Comparison of ENCODE assay signal across 8 cellular contexts in genomic region chr3:126083138-126083445, GRCh38. TPM values are rescaled to one million over a fixed set of nuclear protein-coding genes. Genes with fewer than 3 reads are reported as not detected.
A peak's percentile ranks its signal among the peaks of the same experiment; 100 is the strongest.
DNase-seq lines count a peak whose midpoint lies in the region; ATAC-seq and TF ChIP-seq lines count a peak whose summit lies in the region.

No MANE protein-coding gene starts in this region.

- in situ Hi-C loops in GM13976 (cut with MboI; ENCODE audit: low sequenced_read_pairs, unreplicated experiment): no loop called here

- H3K9me2 ChIP-seq in SU-DHL-6 (replicated peaks; ENCODE audit: insufficient read depth, low read length): no peaks in the 10 kb centered on the region

- H3F3A ChIP-seq in SU-DHL-6 (ENCODE audit: insufficient read depth): peaks cover 5% of the 10 kb centered on the region; the same call in 1 of the 2 replicates

- peak overlapping the region; percentile 72 for H3K9ac ChIP-seq in SU-DHL-6 (ENCODE audit: low read length)

- H3K9me3 ChIP-seq in SU-DHL-6 (ENCODE audit: insufficient read depth, low read length): peaks cover 5% of the 10 kb centered on the region; the same call in 1 of the 2 replicates

- peak overlapping the region; percentile 84 for H2AFZ ChIP-seq in SU-DHL-6 (ENCODE audit: low read depth, low read length, severe bottlenecking)

- DNase-seq in GM13976 (ENCODE audit: low spot score): peak; percentile 46
- no peak for DNase-seq in foreskin keratinocyte
- no peak for DNase-seq in skeletal muscle cell (ENCODE audit: low read depth)
- DNase-seq in SK-N-DZ (ENCODE audit: low spot score): no peak
- no peak for DNase-seq in NCI-H1105 treated with DMSO at 0.1 percent for 48 hours (lab: John Stamatoyannopoulos, UW)

- H3K27me3 ChIP-seq in SU-DHL-6 (ENCODE audit: low read length): no peaks in the 10 kb centered on the region
- H3K27me3 ChIP-seq in foreskin keratinocyte: no peaks in the 10 kb centered on the region

- H4K20me1 ChIP-seq in SU-DHL-6 (ENCODE audit: low read depth, low read length): no peaks in the 10 kb centered on the region

- no peak for TF ChIP-seq CTCF in GM13976 (IDR thresholded peaks at IDR 0.05; ENCODE audit: borderline replicate concordance, control extremely low read depth, extremely low read depth, insufficient read depth, missing control alignments)
- no peak for TF ChIP-seq CTCF in SU-DHL-6 (IDR thresholded peaks at IDR 0.05; ENCODE audit: insufficient read depth, low read length, poor library complexity, severe bottlenecking)
- TF ChIP-seq CTCF in foreskin keratinocyte (conservative IDR thresholded peaks at IDR 0.05): no peak

- H3K79me2 ChIP-seq in SU-DHL-6 (ENCODE audit: insufficient read depth, low read length): no peaks in the 10 kb centered on the region

- ATAC-seq in foreskin keratinocyte (no peak), HG03354 (IDR thresholded peaks at IDR 0.05; ENCODE audit: poor library complexity, severe bottlenecking, unreplicated experiment) (no peak), HG03457 (IDR thresholded peaks at IDR 0.05; ENCODE audit: unreplicated experiment) (no peak)

- H3K4me1 ChIP-seq in foreskin keratinocyte: peaks cover 18% of the 10 kb centered on the region

- H3K4me3 ChIP-seq in SU-DHL-6 (ENCODE audit: insufficient read depth, low read length, poor library complexity, severe bottlenecking) (peak overlapping the region; percentile 76), skeletal muscle cell (ENCODE audit: low read depth, low read length) (peak overlapping the region; percentile 65)

- H3K27ac ChIP-seq in SU-DHL-6 (ENCODE audit: low read depth, low read length) (peak overlapping the region; percentile 40), foreskin keratinocyte (peak overlapping the region; percentile 54)

- peaks cover 11% of the 10 kb centered on the region; the same call in 1 of the 2 replicates for H3K36me3 ChIP-seq in SU-DHL-6 (ENCODE audit: low read length)

- peak overlapping the region; percentile 84 for H3K4me2 ChIP-seq in SU-DHL-6 (ENCODE audit: low read depth, low read length, poor library complexity, severe bottlenecking)

RNA-seq across cellular contexts. Expression of gene SLC41A3, which starts 0.8 kb away (rescaled TPM):
- total RNA-seq in foreskin keratinocyte: 28.8 and 29.4 TPM in 2 replicates
- 28.1 and 29.1 TPM in 2 replicates for polyA plus RNA-seq in foreskin keratinocyte
- 25.8 and 31.9 TPM in 2 replicates for polyA plus RNA-seq in SK-N-DZ (2014; cell fraction: cytosol; rRNA removed)
- 52.5 and 76.5 TPM in 2 replicates for polyA plus RNA-seq in SK-N-DZ (2014; cell fraction: nucleus; rRNA removed)
